ENCODE assay signal across 1 cellular context in the genomic region with DNA sequence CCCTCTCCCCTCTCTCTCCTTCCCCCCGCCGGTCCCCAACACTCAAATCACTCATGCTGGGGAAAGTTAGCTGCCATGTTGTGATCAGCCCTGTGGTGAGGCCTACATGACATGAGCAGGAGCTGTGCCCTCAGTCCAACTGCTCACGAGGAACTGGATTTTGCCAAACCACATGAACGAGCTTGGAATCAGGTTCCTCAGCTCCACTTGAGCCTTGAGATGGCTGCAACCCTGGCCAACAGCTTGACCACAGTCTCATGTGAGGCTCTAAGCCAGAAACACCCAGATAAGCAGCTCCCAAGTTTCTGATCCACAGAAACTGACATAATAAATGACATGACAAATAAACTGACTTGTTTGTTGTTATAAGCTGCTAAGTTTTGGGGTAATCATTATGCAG.
TF ChIP-seq lines count a peak whose summit lies in the region.

No MANE protein-coding gene starts in this region.

TF ChIP-seq in IMR-90, 13 proteins besides CTCF, POLR2A, EP300 and RAD21:
- TF ChIP-seq BHLHE40 (IDR thresholded peaks at IDR 0.05; ENCODE audit: low read depth, low read length) (no peak), ELK1 (IDR thresholded peaks at IDR 0.05; ENCODE audit: borderline replicate concordance, low read depth, low read length) (no peak), SMC3 (IDR thresholded peaks at IDR 0.05; ENCODE audit: low read depth, low read length) (no peak), MAZ (IDR thresholded peaks at IDR 0.05; ENCODE audit: borderline replicate concordance, low read depth, low read length) (no peak), CHD1 (IDR thresholded peaks at IDR 0.05; ENCODE audit: low read depth, low read length) (no peak), RCOR1 (IDR thresholded peaks at IDR 0.05; ENCODE audit: insufficient replicate concordance, low read length) (no peak), RFX5 (IDR thresholded peaks at IDR 0.05; ENCODE audit: low read depth, low read length) (no peak), MXI1 (IDR thresholded peaks at IDR 0.05; ENCODE audit: borderline replicate concordance, low read depth, low read length) (no peak), FOS (IDR thresholded peaks at IDR 0.05; ENCODE audit: low read depth, low read length) (no peak), NFE2L2 (IDR thresholded peaks at IDR 0.05; ENCODE audit: low read depth, low read length) (no peak), MAFK (IDR thresholded peaks at IDR 0.05; ENCODE audit: low read depth, low read length) (no peak)
- TF ChIP-seq, protein P1, sequence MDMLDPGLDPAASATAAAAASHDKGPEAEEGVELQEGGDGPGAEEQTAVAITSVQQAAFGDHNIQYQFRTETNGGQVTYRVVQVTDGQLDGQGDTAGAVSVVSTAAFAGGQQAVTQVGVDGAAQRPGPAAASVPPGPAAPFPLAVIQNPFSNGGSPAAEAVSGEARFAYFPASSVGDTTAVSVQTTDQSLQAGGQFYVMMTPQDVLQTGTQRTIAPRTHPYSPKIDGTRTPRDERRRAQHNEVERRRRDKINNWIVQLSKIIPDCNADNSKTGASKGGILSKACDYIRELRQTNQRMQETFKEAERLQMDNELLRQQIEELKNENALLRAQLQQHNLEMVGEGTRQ (IDR thresholded peaks at IDR 0.05; ENCODE audit: low read depth, low read length) = no peak
